16 cellular contexts compared by ENCODE assay signal in the genomic region with DNA sequence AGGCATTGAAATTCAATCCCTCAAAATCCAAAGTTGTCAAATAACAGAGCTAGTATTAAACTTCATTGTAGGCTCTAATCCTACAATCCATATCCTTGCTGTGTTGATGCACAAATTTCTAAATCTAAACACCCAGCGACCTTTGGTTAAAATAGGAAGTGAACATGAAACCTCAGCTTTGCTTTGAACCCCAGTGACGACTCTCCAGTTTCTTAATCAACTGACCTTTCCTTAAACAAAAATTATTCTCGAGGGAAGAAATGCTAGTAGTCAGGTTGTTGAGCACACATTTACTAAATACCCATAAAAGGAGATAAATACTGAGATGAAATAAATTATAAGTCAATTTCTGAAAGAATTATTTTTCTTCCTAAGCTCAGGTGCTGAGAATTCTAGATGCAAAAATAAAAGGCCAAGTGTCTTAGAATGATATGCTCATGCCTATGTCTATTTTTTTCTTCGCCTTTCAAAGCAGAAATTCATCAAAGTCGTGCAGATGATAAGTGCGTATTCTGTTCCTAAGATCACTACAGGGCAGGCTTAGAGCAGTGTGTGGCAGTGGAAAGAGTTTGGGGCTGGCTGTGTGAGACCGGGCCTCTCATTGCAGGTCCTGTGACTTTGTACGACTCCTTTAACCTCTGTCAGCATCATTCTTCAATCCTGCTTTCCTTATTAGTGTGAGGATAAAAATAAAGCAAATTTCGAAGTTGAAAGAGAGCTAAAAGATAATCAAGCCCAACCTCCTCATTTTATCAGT.
DNase-seq lines count a peak whose midpoint lies in the region; ATAC-seq, FAIRE-seq and TF ChIP-seq lines count a peak whose summit lies in the region.
"Had no signal": no experiment of that assay in that cellular context is flagged by ENCODE, and none has a peak within 500 bp of the region (broad histone marks: within the 10 kb centered on the region; RNA-seq: fewer than 3 reads in every experiment).

No MANE protein-coding gene starts in this region.

- H3K4me2 ChIP-seq in IMR-90 (ENCODE audit: low read depth, low read length) (no peak overlapping the region), PC-9 (no peak overlapping the region)

- no peaks in the 10 kb centered on the region for H3K79me1 ChIP-seq in IMR-90 (ENCODE audit: low read depth in 1 of 2, low read length in 2 of 2)

- 0 out of 2 replicates have a peak overlapping the region, but pooled peaks have one; percentile 36 for H3K18ac ChIP-seq in IMR-90 (ENCODE audit: low read depth, low read length)

- H3K36me3 Mint-ChIP-seq in naive thymus-derived CD4-positive, alpha-beta T cell, result no peaks in the 10 kb centered on the region
- H3K36me3 Mint-ChIP-seq in T-helper 2 cell treated with Interferon-gamma antibody and Interleukin-4, amounts not matched to agents 5 μg/mL and 100 μg/mL, for 36 hours (ENCODE audit: low read depth), result peaks cover under 1% of the 10 kb centered on the region

- H3K4me3 Mint-ChIP-seq in naive thymus-derived CD4-positive, alpha-beta T cell, result peak overlapping the region in 7 of 10 donors; percentile 3 to 66 (median 34)
- H3K4me3 Mint-ChIP-seq in T-helper 2 cell treated with Interferon-gamma antibody and Interleukin-4, amounts not matched to agents 5 μg/mL and 100 μg/mL, for 36 hours, result no peak overlapping the region
- H3K4me3 Mint-ChIP-seq: B cell; T-helper 1 cell treated with Interleukin-12 subunit alpha and Interleukin-12 subunit beta and Interleukin-4 antibody, amounts not matched to agents 30 μg/mL and 1 μg/mL, for 36 hours had no signal

- dilution Hi-C loops in IMR-90 (cut with HindIII; ENCODE audit: low sequenced_read_pairs, unreplicated experiment), result no loop called here

- peaks cover 4% of the 10 kb centered on the region; the same call in 1 of the 2 replicates for H3K9me2 ChIP-seq in PC-9 (ENCODE audit: insufficient read depth)

- H4K20me1 ChIP-seq in IMR-90 (ENCODE audit: insufficient read depth, low read length), result no peaks in the 10 kb centered on the region
- no peaks in the 10 kb centered on the region for H4K20me1 ChIP-seq in PC-9 (ENCODE audit: insufficient read depth)

- no peak overlapping the region for H3K56ac ChIP-seq in IMR-90 (ENCODE audit: extremely low read depth, insufficient read depth, low read length)

- DNase-seq in GM12891 (ENCODE audit: insufficient read length, low spot score), result no peak
- DNase-seq in IMR-90, result no peak
- no peak for DNase-seq in PC-9
- DNase-seq in naive thymus-derived CD4-positive, alpha-beta T cell, result peak in 4 of 9 donors; percentile 2 to 36 (median 16)
- DNase-seq in NCI-H446 treated with DMSO at 0.1 percent for 48 hours (lab: John Stamatoyannopoulos, UW), result no peak
- no peak for DNase-seq in T-helper 2 cell treated with Interferon-gamma antibody and Interleukin-4, amounts not matched to agents 5 μg/mL and 100 μg/mL, for 36 hours (ENCODE audit: low spot score)
- no peak for DNase-seq in cerebellar nuclear complex (lab: John Stamatoyannopoulos, UW)
- DNase-seq in right lobe of liver, result no peak
- DNase-seq: HCEC 1CT, NCI-H1417, NCI-H2029, NCI-H524, SHP77 had no signal

- H3K4ac ChIP-seq in IMR-90 (ENCODE audit: low read depth, low read length), result no peak overlapping the region

- H2BK15ac ChIP-seq in IMR-90 (ENCODE audit: low read depth, low read length), result 0 out of 3 replicates have a peak overlapping the region, but pooled peaks have one; percentile 31

- H3K4me1 Mint-ChIP-seq in naive thymus-derived CD4-positive, alpha-beta T cell, result peaks cover 0 to 11% (median 0%) of the 10 kb centered on the region in 7 donors
- H3K4me1 Mint-ChIP-seq in T-helper 2 cell treated with Interferon-gamma antibody and Interleukin-4, amounts not matched to agents 5 μg/mL and 100 μg/mL, for 36 hours (ENCODE audit: low read depth), result peaks cover 16% of the 10 kb centered on the region
- H3K4me1 Mint-ChIP-seq: B cell had no signal

- H3K27ac ChIP-seq in IMR-90 (ENCODE audit: insufficient read depth, low read length) (no peak overlapping the region), PC-9 (no peak overlapping the region), right lobe of liver (no peak overlapping the region)
- H3K27ac ChIP-seq in naive thymus-derived CD4-positive, alpha-beta T cell (ENCODE audit: low read depth, low read length), result no peak overlapping the region

- FAIRE-seq in GM12891 (lab: Jason Lieb, UNC), result no peak

- H2BK5ac ChIP-seq in IMR-90 (ENCODE audit: low read depth, low read length, poor library complexity, severe bottlenecking), result no peak overlapping the region

- H3K14ac ChIP-seq in IMR-90 (replicated peaks; ENCODE audit: low read depth, low read length), result no peak overlapping the region

- no CpG with 5 or more reads among the region's 9 CpGs for WGBS in IMR-90 (ENCODE audit: extremely low coverage in 2 of 2, insufficient read length in 1 of 2), 2 experiments
- WGBS in right lobe of liver (ENCODE audit: insufficient coverage, low coverage, low lambda C conversion rate, missing lambda C conversion rate), result 41% methylated on average over 9 of the region's 9 CpGs

- H3K4me3 ChIP-seq in IMR-90 (ENCODE audit: insufficient read depth, low read depth, low read length) (no peak overlapping the region), PC-9 (no peak overlapping the region), right lobe of liver (no peak overlapping the region)
- no peak overlapping the region for H3K4me3 ChIP-seq in naive thymus-derived CD4-positive, alpha-beta T cell (ENCODE audit: low read length)

- ATAC-seq in IMR-90 (ENCODE audit: low read depth) (no peak), right lobe of liver (no peak)
- ATAC-seq in naive thymus-derived CD4-positive, alpha-beta T cell, result no peak
- ATAC-seq: Panc1 had no signal

- no peak overlapping the region for H4K5ac ChIP-seq in IMR-90 (ENCODE audit: low read depth, low read length)

- no peak for TF ChIP-seq RAD21 in IMR-90 (IDR thresholded peaks at IDR 0.05; ENCODE audit: low read length)

- in situ Hi-C loops in IMR-90 (cut with MboI; ENCODE audit: low sequenced_read_pairs), result no loop called here

- H2AFZ ChIP-seq in IMR-90 (replicated peaks; ENCODE audit: low read length, poor library complexity), result peak overlapping the region; percentile 44
- peak overlapping the region; percentile 69; the same call in 1 of the 2 replicates for H2AFZ ChIP-seq in PC-9

- no peaks in the 10 kb centered on the region for H3K9me1 ChIP-seq in IMR-90 (ENCODE audit: insufficient read depth, low read length)

- peak overlapping the region in 4 of 9 donors; percentile 80 to 89 (median 84) for H3K27ac Mint-ChIP-seq in naive thymus-derived CD4-positive, alpha-beta T cell
- no peak overlapping the region for H3K27ac Mint-ChIP-seq in T-helper 2 cell treated with Interferon-gamma antibody and Interleukin-4, amounts not matched to agents 5 μg/mL and 100 μg/mL, for 36 hours
- H3K27ac Mint-ChIP-seq: B cell; T-helper 1 cell treated with Interleukin-12 subunit alpha and Interleukin-12 subunit beta and Interleukin-4 antibody, amounts not matched to agents 30 μg/mL and 1 μg/mL, for 36 hours had no signal

- no peak overlapping the region for H2AK5ac ChIP-seq in IMR-90 (ENCODE audit: low read depth, low read length)

- H2BK20ac ChIP-seq in IMR-90 (ENCODE audit: low read depth, low read length), result no peak overlapping the region

- BruUV-seq in IMR-90 (replicated peaks; lab: Mats Ljungman, UMichigan) (no TSS peak), PC-9 (replicated peaks; lab: Mats Ljungman, UMichigan) (no TSS peak)

- no peaks in the 10 kb centered on the region for H3F3A ChIP-seq in PC-9 (ENCODE audit: insufficient read depth, low read depth)

- H3K9me3 Mint-ChIP-seq in naive thymus-derived CD4-positive, alpha-beta T cell, result peaks cover 0 to 10% (median 0%) of the 10 kb centered on the region in 11 donors
- no peaks in the 10 kb centered on the region for H3K9me3 Mint-ChIP-seq in T-helper 2 cell treated with Interferon-gamma antibody and Interleukin-4, amounts not matched to agents 5 μg/mL and 100 μg/mL, for 36 hours
- H3K9me3 Mint-ChIP-seq: T-helper 1 cell treated with Interleukin-12 subunit alpha and Interleukin-12 subunit beta and Interleukin-4 antibody, amounts not matched to agents 30 μg/mL and 1 μg/mL, for 36 hours had no signal

- intact Hi-C loops in IMR-90 (cut with micrococcal nuclease), result no loop called here
- intact Hi-C loops in PC-9 (cut with micrococcal nuclease; ENCODE audit: unreplicated experiment), result no loop called here
- intact Hi-C loops in naive thymus-derived CD4-positive, alpha-beta T cell (cut with micrococcal nuclease), result no loop called here
- intact Hi-C loops in right lobe of liver (cut with DNase I), result no loop called here

- peaks cover 0 to 7% (median 0%) of the 10 kb centered on the region in 5 donors for H3K27me3 Mint-ChIP-seq in naive thymus-derived CD4-positive, alpha-beta T cell
- no peaks in the 10 kb centered on the region for H3K27me3 Mint-ChIP-seq in T-helper 2 cell treated with Interferon-gamma antibody and Interleukin-4, amounts not matched to agents 5 μg/mL and 100 μg/mL, for 36 hours (ENCODE audit: low read depth)
- H3K27me3 Mint-ChIP-seq: B cell had no signal

- H3K79me2 ChIP-seq in PC-9 (ENCODE audit: low read depth), result no peaks in the 10 kb centered on the region

- H3K36me3 ChIP-seq in IMR-90 (ENCODE audit: control insufficient read depth, insufficient read depth, low read length) (no peaks in the 10 kb centered on the region), PC-9 (ENCODE audit: low read depth) (no peaks in the 10 kb centered on the region), right lobe of liver (no peaks in the 10 kb centered on the region)
- H3K36me3 ChIP-seq in naive thymus-derived CD4-positive, alpha-beta T cell (ENCODE audit: control insufficient read depth in 2 of 3, insufficient read depth in 3 of 3, low read length in 3 of 3), result no peaks in the 10 kb centered on the region

- H3K27me3 ChIP-seq in IMR-90 (ENCODE audit: control insufficient read depth, insufficient read depth, low read length) (no peaks in the 10 kb centered on the region), PC-9 (ENCODE audit: insufficient read depth, low read depth) (no peaks in the 10 kb centered on the region), right lobe of liver (no peaks in the 10 kb centered on the region)
- H3K27me3 ChIP-seq in naive thymus-derived CD4-positive, alpha-beta T cell (ENCODE audit: control insufficient read depth in 2 of 2, insufficient read depth in 2 of 2, low read length in 2 of 2), result no peaks in the 10 kb centered on the region

- no peak overlapping the region for H3K9ac ChIP-seq in IMR-90 (ENCODE audit: low read depth, low read length)

- H2AK9ac ChIP-seq in IMR-90 (replicated peaks; ENCODE audit: low read depth, low read length, poor library complexity), result no peak overlapping the region

- CTCF ChIA-PET in IMR-90 (lab: Yijun Ruan, JAX), result no interaction called here
- CTCF ChIA-PET in PC-9 (lab: Charles Lee), result no interaction called here
- CTCF ChIA-PET in naive thymus-derived CD4-positive, alpha-beta T cell (lab: Charles Lee), result no interaction called here

- H3K9me3 ChIP-seq in IMR-90 (ENCODE audit: control insufficient read depth, insufficient read depth, low read length), result no peaks in the 10 kb centered on the region
- H3K9me3 ChIP-seq in PC-9 (ENCODE audit: insufficient read depth, low read depth), result no peaks in the 10 kb centered on the region; the same call in 1 of the 2 replicates
- no peaks in the 10 kb centered on the region for H3K9me3 ChIP-seq in naive thymus-derived CD4-positive, alpha-beta T cell (ENCODE audit: control insufficient read depth in 2 of 3, low read length in 3 of 3)
- peaks cover 0 to 6% (median 0%) of the 10 kb centered on the region in 4 donors for H3K9me3 ChIP-seq in right lobe of liver

- H2BK120ac ChIP-seq in IMR-90 (ENCODE audit: low read depth, low read length), result no peak overlapping the region

- TF ChIP-seq POLR2A in GM12891 (IDR thresholded peaks at IDR 0.05; ENCODE audit: low read depth, low read length), result no peak
- no peak for TF ChIP-seq POLR2A in IMR-90 (IDR thresholded peaks at IDR 0.05; ENCODE audit: low read depth, low read length)
- TF ChIP-seq POLR2A in right lobe of liver (IDR thresholded peaks at IDR 0.05), result no peak

- H3K4me1 ChIP-seq in IMR-90 (ENCODE audit: control insufficient read depth, insufficient read depth, low read length), result 0 out of 2 replicates have a peak, but pooled peaks cover 2% of the 10 kb centered on the region
- H3K4me1 ChIP-seq in PC-9 (replicated peaks; ENCODE audit: insufficient read depth), result no peaks in the 10 kb centered on the region
- no peaks in the 10 kb centered on the region for H3K4me1 ChIP-seq in naive thymus-derived CD4-positive, alpha-beta T cell (ENCODE audit: control insufficient read depth in 2 of 2, insufficient read depth in 2 of 2, low read length in 2 of 2)
- H3K4me1 ChIP-seq in right lobe of liver, result no peaks in the 10 kb centered on the region

- TF ChIP-seq CTCF in IMR-90 (conservative IDR thresholded peaks at IDR 0.05; ENCODE audit: low read depth, low read length) (no peak), PC-9 (conservative IDR thresholded peaks at IDR 0.05) (no peak), right lobe of liver (IDR thresholded peaks at IDR 0.05) (no peak)

- no peak overlapping the region for H4K91ac ChIP-seq in IMR-90 (ENCODE audit: insufficient read depth, low read depth, low read length)

- H3K23ac ChIP-seq in IMR-90 (ENCODE audit: low read depth, low read length), result no peak overlapping the region

- POLR2A ChIA-PET in IMR-90 (lab: Charles Lee; ENCODE audit: unreplicated experiment) (no interaction called here), PC-9 (lab: Charles Lee; ENCODE audit: unreplicated experiment) (interaction anchor here (0.7 kb wide), 1 partner anchor 13 kb away, joined by 7 read pairs; no protein-coding TSS in a partner anchor)
- POLR2A ChIA-PET in naive thymus-derived CD4-positive, alpha-beta T cell (lab: Charles Lee), result interaction anchor here (0.9 kb wide), 1 partner anchor 10 kb away, joined by 3 read pairs; no protein-coding TSS in a partner anchor

- no peak overlapping the region for H4K8ac ChIP-seq in IMR-90 (ENCODE audit: low read depth in 2 of 2, low read length in 2 of 2)
